In the genomic region with DNA sequence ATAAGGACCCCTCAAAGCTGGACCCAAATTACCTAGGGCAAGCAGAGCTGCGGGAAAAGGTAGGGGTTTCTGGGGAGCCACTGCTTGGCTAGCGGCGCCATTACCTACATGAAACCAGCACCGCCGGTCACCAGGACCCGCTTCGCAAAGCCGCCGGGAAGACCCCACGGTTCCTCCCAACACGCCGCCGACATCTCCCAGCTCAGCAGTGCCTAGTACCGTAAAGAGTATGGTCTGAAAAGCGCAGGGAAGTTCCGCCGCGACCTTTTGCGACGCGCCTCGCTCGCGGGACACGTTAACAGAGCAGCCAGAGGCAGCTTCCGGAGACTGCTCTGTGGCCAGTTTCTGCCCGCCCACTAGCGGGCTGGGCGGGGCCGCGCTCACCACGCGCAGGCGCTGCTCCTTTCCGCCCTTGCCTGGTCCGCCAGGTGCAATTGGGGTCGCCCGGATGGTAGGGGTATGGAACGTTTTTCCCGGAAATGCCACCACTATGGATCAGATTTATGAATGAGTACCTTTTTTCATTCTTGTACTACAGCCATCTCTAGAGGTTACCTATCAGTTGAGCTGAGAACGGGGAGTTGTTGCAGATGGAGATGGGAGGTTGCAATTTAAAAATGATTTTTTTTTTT, we compare ENCODE assay signal across 8 cellular contexts. TPM values are rescaled to one million over a fixed set of nuclear protein-coding genes. Genes with fewer than 3 reads are reported as not detected.
DNase-seq lines count a peak whose midpoint lies in the region; ATAC-seq, FAIRE-seq and TF ChIP-seq lines count a peak whose summit lies in the region.

A gene with protein sequence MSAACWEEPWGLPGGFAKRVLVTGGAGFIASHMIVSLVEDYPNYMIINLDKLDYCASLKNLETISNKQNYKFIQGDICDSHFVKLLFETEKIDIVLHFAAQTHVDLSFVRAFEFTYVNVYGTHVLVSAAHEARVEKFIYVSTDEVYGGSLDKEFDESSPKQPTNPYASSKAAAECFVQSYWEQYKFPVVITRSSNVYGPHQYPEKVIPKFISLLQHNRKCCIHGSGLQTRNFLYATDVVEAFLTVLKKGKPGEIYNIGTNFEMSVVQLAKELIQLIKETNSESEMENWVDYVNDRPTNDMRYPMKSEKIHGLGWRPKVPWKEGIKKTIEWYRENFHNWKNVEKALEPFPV (minus strand): TSS at position 210 of the 632 bp plus-strand sequence. CDS start 16 bp downstream, at position 194.

- H3K4me2 ChIP-seq in OCI-LY3 (ENCODE audit: low read length) = peak within 1 kb of the TSS; percentile 99

- peaks cover 14% of the 10 kb centered on the region for H4K20me1 ChIP-seq in OCI-LY3 (ENCODE audit: insufficient read depth, low read length)

- H3K9me3 ChIP-seq in OCI-LY3 (ENCODE audit: insufficient read depth, low read length) = no peaks in the 10 kb centered on the region

- H3K4me1 ChIP-seq in OCI-LY3 (ENCODE audit: low read length) = peaks cover 15% of the 10 kb centered on the region

- peaks cover 5% of the 10 kb centered on the region for H3K36me3 Mint-ChIP-seq in mesothelial cell of epicardium

- peaks cover 21% of the 10 kb centered on the region for H3K4me1 Mint-ChIP-seq in mesothelial cell of epicardium

- H3K27me3 Mint-ChIP-seq in mesothelial cell of epicardium (ENCODE audit: low read depth) = no peaks in the 10 kb centered on the region

- DNase-seq in DMS 273 (lab: John Stamatoyannopoulos, UW; ENCODE audit: unreplicated experiment) (peak; percentile 95), HuH-7.5 (ENCODE audit: low spot score) (peak; percentile 55), mesothelial cell of epicardium (ENCODE audit: low spot score in 2 of 2, unreplicated experiment in 2 of 2) (peak; percentile 61 to 81)
- peak; percentile 85 for DNase-seq in activated CD8-positive, alpha-beta memory T cell treated with anti-CD3 and anti-CD28 coated beads, Interleukin-2, amount 50 U/mL, for 4 hours
- DNase-seq in stimulated activated CD8-positive, alpha-beta memory T cell treated with anti-CD3 and anti-CD28 coated beads, Interleukin-15, amount 100 ng/mL, for 4 hours (ENCODE audit: low read depth in 2 of 2) = peak; percentile 75

- no peaks in the 10 kb centered on the region for H3K27me3 ChIP-seq in OCI-LY3 (ENCODE audit: low read depth, low read length)

- H3K9me3 Mint-ChIP-seq in mesothelial cell of epicardium = peaks cover 5% of the 10 kb centered on the region

- H3K79me2 ChIP-seq in OCI-LY3 (ENCODE audit: low read length) = peaks cover 42% of the 10 kb centered on the region

- peak within 1 kb of the TSS; percentile 70 for H3K27ac ChIP-seq in OCI-LY3 (ENCODE audit: low read length)

- H3K4me3 Mint-ChIP-seq in mesothelial cell of epicardium = peak within 1 kb of the TSS; percentile 90

- peak; percentile 18 for FAIRE-seq in endometrium (lab: Jason Lieb, UNC)

- peaks cover 27% of the 10 kb centered on the region for H3K36me3 ChIP-seq in OCI-LY3 (replicated peaks; ENCODE audit: low read depth, low read length)

- TF ChIP-seq CTCF in OCI-LY3 (IDR thresholded peaks at IDR 0.05; ENCODE audit: low read depth, low read length) (no peak), mesothelial cell of epicardium (IDR thresholded peaks at IDR 0.05; ENCODE audit: unreplicated experiment) (no peak)

- H2AFZ ChIP-seq in OCI-LY3 (ENCODE audit: low read depth, low read length) = peak within 1 kb of the TSS; percentile 87

- peak within 1 kb of the TSS; percentile 96 for H3K9ac ChIP-seq in OCI-LY3 (ENCODE audit: low read length)

- ATAC-seq in GM21526 (IDR thresholded peaks at IDR 0.05; ENCODE audit: low FRiP score, unreplicated experiment) = peak; percentile 97

- H3K4me3 ChIP-seq in OCI-LY3 (ENCODE audit: low read length) = peak within 1 kb of the TSS; percentile 89

- H3K27ac Mint-ChIP-seq in mesothelial cell of epicardium = peak within 1 kb of the TSS; percentile 93

RNA-seq across cellular contexts. Expression of the gene that starts here (rescaled TPM):
- 9.1 to 9.8 TPM (median 9.2 TPM) in 3 replicates for total RNA-seq in mesothelial cell of epicardium

Comparison
In these comparisons a context has a peak if more than half of its experiments do, and no peak if none do; other contexts are left out.
1. Peak in every context shown above with its lines: DNase-seq, ATAC-seq, H3K4me3 ChIP-seq and H3K27ac ChIP-seq.